Comparison of ENCODE assay signal across 18 cellular contexts in genomic region chr9:85631809-85632208, GRCh38.
A peak's percentile ranks its signal among the peaks of the same experiment; 100 is the strongest.
DNase-seq lines count a peak whose midpoint lies in the region; FAIRE-seq and TF ChIP-seq lines count a peak whose summit lies in the region.
"Had no signal": no experiment of that assay in that cellular context is flagged by ENCODE, and none has a peak within 500 bp of the region (broad histone marks: within the 10 kb centered on the region; RNA-seq: fewer than 3 reads in every experiment).

No MANE protein-coding gene starts in this region.

- FAIRE-seq in RCC 7860 (lab: Jason Lieb, UNC) (peak; percentile 60), colon (lab: Jason Lieb, UNC) (peak; percentile 21), islet of Langerhans (lab: Jason Lieb, UNC) (peak; percentile 86)
- FAIRE-seq: GM12878, GM19239 had no signal

- no peaks in the 10 kb centered on the region for H3K9me3 ChIP-seq in OCI-LY7 (ENCODE audit: low read length)
- H3K9me3 ChIP-seq: BLaER1, Caco-2 had no signal

- no peak overlapping the region for H3K27ac ChIP-seq in OCI-LY7 (ENCODE audit: low read depth, low read length, poor library complexity, severe bottlenecking)
- H3K27ac ChIP-seq: BLaER1, C4-2B had no signal

- intact Hi-C loops in OCI-LY7 (cut with micrococcal nuclease; ENCODE audit: unreplicated experiment), result no loop called here

- H3K4me1 ChIP-seq in OCI-LY7 (ENCODE audit: insufficient read depth, low read length, poor library complexity, severe bottlenecking), result no peaks in the 10 kb centered on the region
- H3K4me1 ChIP-seq: BLaER1, Caco-2 had no signal

- no peak overlapping the region for H3K4me2 ChIP-seq in OCI-LY7 (ENCODE audit: low read length)
- H3K4me2 ChIP-seq: BLaER1, GM23338 had no signal

- POLR2A ChIA-PET in OCI-LY7 (lab: Charles Lee), result no interaction called here

- H3K36me3 ChIP-seq in OCI-LY7 (ENCODE audit: insufficient read depth, low read length), result peaks cover 8% of the 10 kb centered on the region; the same call in 1 of the 2 replicates

- DNase-seq in RCC 7860 (ENCODE audit: low spot score) (no peak), NCI-H1092 (lab: John Stamatoyannopoulos, UW) (no peak), activated T-cell treated with anti-CD3 and anti-CD28 coated beads for 4 hours (no peak), OCI-LY7 (ENCODE audit: low spot score) (no peak)
- DNase-seq: Caco-2; CD4-positive, CD25-positive, alpha-beta regulatory T cell; CD8-positive, alpha-beta T cell; DMS153; DND-41; GDM1; H9 had no signal

- H2AFZ ChIP-seq in OCI-LY7 (ENCODE audit: low read length), result no peak overlapping the region
- H2AFZ ChIP-seq: GM23338 had no signal

- H4K20me1 ChIP-seq in OCI-LY7 (ENCODE audit: insufficient read depth, low read length), result no peaks in the 10 kb centered on the region
- H4K20me1 ChIP-seq: BLaER1 had no signal

- no TSS peak for BruUV-seq in OCI-LY7 (replicated peaks; lab: Mats Ljungman, UMichigan)

- no peak for TF ChIP-seq CTCF in OCI-LY7 (conservative IDR thresholded peaks at IDR 0.05; ENCODE audit: low read length)

- CTCF ChIA-PET in OCI-LY7 (lab: Charles Lee; ENCODE audit: unreplicated experiment), result no interaction called here

- H3K9me2 ChIP-seq in OCI-LY7 (ENCODE audit: insufficient read depth, low read length), result no peaks in the 10 kb centered on the region

- H3K79me2 ChIP-seq in OCI-LY7 (ENCODE audit: insufficient read depth, low read depth, low read length), result no peaks in the 10 kb centered on the region

- no peak overlapping the region for H3K4me3 ChIP-seq in OCI-LY7 (ENCODE audit: low read depth, low read length, poor library complexity, severe bottlenecking)
- H3K4me3 ChIP-seq: BLaER1, GM12878, GM23338 had no signal
